Comparison of ENCODE assay signal across 15 cellular contexts in genomic region chr10:119421887-119422684, GRCh38.
DNase-seq lines count a peak whose midpoint lies in the region; ATAC-seq, FAIRE-seq and TF ChIP-seq lines count a peak whose summit lies in the region.
"Had no signal": no experiment of that assay in that cellular context is flagged by ENCODE, and none has a peak within 500 bp of the region (broad histone marks: within the 10 kb centered on the region; RNA-seq: fewer than 3 reads in every experiment).

No MANE protein-coding gene starts in this region.

- H4K20me1 ChIP-seq in GM23338 (replicated peaks; ENCODE audit: insufficient read depth) (no peaks in the 10 kb centered on the region), smooth muscle cell (ENCODE audit: low read depth) (peaks cover 5% of the 10 kb centered on the region)

- H3K79me2 ChIP-seq in GM23338 (replicated peaks; ENCODE audit: insufficient read depth), result no peaks in the 10 kb centered on the region
- no peaks in the 10 kb centered on the region for H3K79me2 ChIP-seq in smooth muscle cell (ENCODE audit: low read depth)

- no peak for FAIRE-seq in urothelium cell line (lab: Jason Lieb, UNC)
- FAIRE-seq: D721Med, GM12892 had no signal

- H3K4me3 ChIP-seq in GM23338, result no peak overlapping the region
- no peak overlapping the region for H3K4me3 ChIP-seq in smooth muscle cell

- TF ChIP-seq CTCF in GM23338 (conservative IDR thresholded peaks at IDR 0.05; ENCODE audit: low read depth in 2 of 2), result no peak
- TF ChIP-seq CTCF in WTC11 (IDR thresholded peaks at IDR 0.05), result no peak
- no peak for TF ChIP-seq CTCF in glutamatergic neuron (IDR thresholded peaks at IDR 0.05; ENCODE audit: partially characterized antibody, unreplicated experiment)
- no peak for TF ChIP-seq CTCF in smooth muscle cell (IDR thresholded peaks at IDR 0.05; ENCODE audit: borderline replicate concordance, insufficient read depth, poor library complexity, severe bottlenecking)

- H3F3A ChIP-seq in GM23338 (replicated peaks; ENCODE audit: low read depth) (no peaks in the 10 kb centered on the region), smooth muscle cell (ENCODE audit: low read depth) (peaks cover 5% of the 10 kb centered on the region)

- H3K36me3 ChIP-seq in GM23338 (ENCODE audit: insufficient read depth) (no peaks in the 10 kb centered on the region), smooth muscle cell (ENCODE audit: low read depth) (no peaks in the 10 kb centered on the region)

- ATAC-seq in GM23338 (peak; percentile 60), WTC11 (peak; percentile 65), GM18511 (IDR thresholded peaks at IDR 0.05; ENCODE audit: unreplicated experiment) (no peak)

- DNase-seq in GM23338 (ENCODE audit: low spot score) (peak; percentile 22), WTC11 (ENCODE audit: low spot score) (no peak), glutamatergic neuron (peak; percentile 52), smooth muscle cell (lab: John Stamatoyannopoulos, UW; ENCODE audit: unreplicated experiment) (no peak), urothelium cell line (ENCODE audit: low spot score) (no peak), HK-2 (ENCODE audit: unreplicated experiment) (no peak)
- no peak for DNase-seq in activated T-cell treated with anti-CD3 and anti-CD28 coated beads, Interleukin-2, amount 50 U/mL, for 24 hours
- DNase-seq: cortex of kidney, Karpas-422, mammary epithelial cell, substantia nigra had no signal

- H3K27ac Mint-ChIP-seq in GM23338 (no peak overlapping the region), WTC11 (no peak overlapping the region), glutamatergic neuron (ENCODE audit: unreplicated experiment) (peak overlapping the region; percentile 78)
- no peak overlapping the region for H3K27ac Mint-ChIP-seq in activated T-cell treated with anti-CD3 and anti-CD28 coated beads, Interleukin-2, amount 50 U/mL, for 24 hours
- H3K27ac Mint-ChIP-seq: activated naive CD4-positive, alpha-beta T cell treated with anti-CD3 and anti-CD28 coated beads, Interleukin-2, amount 50 U/mL, for 24 hours had no signal

- H3K4me1 ChIP-seq in GM23338 (ENCODE audit: insufficient read depth) (peaks cover 7% of the 10 kb centered on the region), smooth muscle cell (ENCODE audit: low read depth) (peaks cover 12% of the 10 kb centered on the region)

- H3K27me3 ChIP-seq in GM23338 (ENCODE audit: insufficient read depth), result no peaks in the 10 kb centered on the region
- H3K27me3 ChIP-seq in smooth muscle cell (ENCODE audit: low read depth), result no peaks in the 10 kb centered on the region

- POLR2A ChIA-PET in WTC11 (lab: Charles Lee), result interaction anchor here (0.7 kb wide), 1 partner anchor 72 kb away, joined by 3 read pairs; no protein-coding TSS in a partner anchor

- no peak overlapping the region for H3K4me3 Mint-ChIP-seq in GM23338
- no peak overlapping the region for H3K4me3 Mint-ChIP-seq in WTC11
- H3K4me3 Mint-ChIP-seq in glutamatergic neuron (ENCODE audit: unreplicated experiment), result peak overlapping the region; percentile 53
- H3K4me3 Mint-ChIP-seq in activated T-cell treated with anti-CD3 and anti-CD28 coated beads, Interleukin-2, amount 50 U/mL, for 24 hours, result no peak overlapping the region
- H3K4me3 Mint-ChIP-seq: activated naive CD4-positive, alpha-beta T cell treated with anti-CD3 and anti-CD28 coated beads, Interleukin-2, amount 50 U/mL, for 24 hours had no signal

- H3K9me2 ChIP-seq in GM23338 (ENCODE audit: insufficient read depth), result no peaks in the 10 kb centered on the region

- peak overlapping the region; percentile 43; the same call in 1 of the 2 replicates for H3K4me2 ChIP-seq in GM23338
- H3K4me2 ChIP-seq in smooth muscle cell, result peak overlapping the region; percentile 67

- WGBS in smooth muscle cell (ENCODE audit: low lambda C conversion rate), result 51% methylated on average over 11 of the region's 11 CpGs

- H2AFZ ChIP-seq in GM23338 (no peak overlapping the region), smooth muscle cell (ENCODE audit: low read depth) (no peak overlapping the region)

- H3K9ac ChIP-seq in smooth muscle cell (ENCODE audit: low read depth), result no peak overlapping the region

- H3K36me3 Mint-ChIP-seq in GM23338 (ENCODE audit: low read depth) (no peaks in the 10 kb centered on the region), WTC11 (no peaks in the 10 kb centered on the region), glutamatergic neuron (ENCODE audit: unreplicated experiment) (peaks cover 13% of the 10 kb centered on the region)
- H3K36me3 Mint-ChIP-seq in activated T-cell treated with anti-CD3 and anti-CD28 coated beads, Interleukin-2, amount 50 U/mL, for 24 hours (ENCODE audit: low read depth), result peaks cover 9% of the 10 kb centered on the region

- H3K27ac ChIP-seq in GM23338 (ENCODE audit: low read depth), result 0 out of 2 replicates have a peak overlapping the region, but pooled peaks have one; percentile 32
- no peak overlapping the region for H3K27ac ChIP-seq in smooth muscle cell (ENCODE audit: low read depth)

- H3K9me3 ChIP-seq in smooth muscle cell (replicated peaks; ENCODE audit: low read depth), result no peaks in the 10 kb centered on the region

- peaks cover 20% of the 10 kb centered on the region for H3K4me1 Mint-ChIP-seq in GM23338
- peaks cover 19% of the 10 kb centered on the region for H3K4me1 Mint-ChIP-seq in WTC11
- peaks cover 38% of the 10 kb centered on the region for H3K4me1 Mint-ChIP-seq in glutamatergic neuron (ENCODE audit: low read depth, unreplicated experiment)
- H3K4me1 Mint-ChIP-seq in activated T-cell treated with anti-CD3 and anti-CD28 coated beads, Interleukin-2, amount 50 U/mL, for 24 hours (ENCODE audit: low read depth), result no peaks in the 10 kb centered on the region
- H3K4me1 Mint-ChIP-seq: activated naive CD4-positive, alpha-beta T cell treated with anti-CD3 and anti-CD28 coated beads, Interleukin-2, amount 50 U/mL, for 24 hours had no signal

- H3K9me3 Mint-ChIP-seq in GM23338 (no peaks in the 10 kb centered on the region), WTC11 (no peaks in the 10 kb centered on the region), glutamatergic neuron (ENCODE audit: unreplicated experiment) (peaks cover 7% of the 10 kb centered on the region)
- H3K9me3 Mint-ChIP-seq in activated T-cell treated with anti-CD3 and anti-CD28 coated beads, Interleukin-2, amount 50 U/mL, for 24 hours, result no peaks in the 10 kb centered on the region
- H3K9me3 Mint-ChIP-seq: activated naive CD4-positive, alpha-beta T cell treated with anti-CD3 and anti-CD28 coated beads, Interleukin-2, amount 50 U/mL, for 24 hours had no signal

- CTCF ChIA-PET in WTC11 (lab: Charles Lee), result interaction anchor here (0.9 to 4.2 kb wide), 11 partner anchors 23 to 223 kb away, joined by 3 to 60 read pairs (median 6); partner anchors contain the start of gene GRK5

- H3K27me3 Mint-ChIP-seq in GM23338 (ENCODE audit: insufficient read depth, low read depth, poor library complexity) (peaks cover 6% of the 10 kb centered on the region), WTC11 (ENCODE audit: low read depth) (no peaks in the 10 kb centered on the region), glutamatergic neuron (ENCODE audit: unreplicated experiment) (peaks cover 10% of the 10 kb centered on the region)
- no peaks in the 10 kb centered on the region for H3K27me3 Mint-ChIP-seq in activated T-cell treated with anti-CD3 and anti-CD28 coated beads, Interleukin-2, amount 50 U/mL, for 24 hours
- H3K27me3 Mint-ChIP-seq: activated naive CD4-positive, alpha-beta T cell treated with anti-CD3 and anti-CD28 coated beads, Interleukin-2, amount 50 U/mL, for 24 hours had no signal

TF ChIP-seq in GM23338, 12 proteins besides CTCF, POLR2A, EP300 and RAD21 (continues in another document):
- no peak for TF ChIP-seq CREB1 (CRISPR knock-in tag; IDR thresholded peaks at IDR 0.05; ENCODE audit: low read depth)

TF ChIP-seq in WTC11, 78 proteins besides CTCF, POLR2A, EP300 and RAD21 (continues in another document):
- TF ChIP-seq JAZF1 (CRISPR knock-in tag; IDR thresholded peaks at IDR 0.05) (no peak), MYBL2 (CRISPR knock-in tag; IDR thresholded peaks at IDR 0.05) (no peak), JUN (CRISPR knock-in tag; IDR thresholded peaks at IDR 0.05) (no peak), ZNF425 (CRISPR knock-in tag; conservative IDR thresholded peaks at IDR 0.05) (no peak), FOXP4 (CRISPR knock-in tag; IDR thresholded peaks at IDR 0.05) (no peak)

Comparison
In these comparisons a context has a peak if more than half of its experiments do, and no peak if none do; other contexts are left out.
1. DNase-seq: peak in GM23338 (single experiment) and glutamatergic neuron (single experiment); none in WTC11 (single experiment), smooth muscle cell (single experiment), urothelium cell line (single experiment), activated T-cell treated with anti-CD3 and anti-CD28 coated beads, Interleukin-2, amount 50 U/mL, for 24 hours (single experiment) and HK-2 (single experiment).